In the genomic region with DNA sequence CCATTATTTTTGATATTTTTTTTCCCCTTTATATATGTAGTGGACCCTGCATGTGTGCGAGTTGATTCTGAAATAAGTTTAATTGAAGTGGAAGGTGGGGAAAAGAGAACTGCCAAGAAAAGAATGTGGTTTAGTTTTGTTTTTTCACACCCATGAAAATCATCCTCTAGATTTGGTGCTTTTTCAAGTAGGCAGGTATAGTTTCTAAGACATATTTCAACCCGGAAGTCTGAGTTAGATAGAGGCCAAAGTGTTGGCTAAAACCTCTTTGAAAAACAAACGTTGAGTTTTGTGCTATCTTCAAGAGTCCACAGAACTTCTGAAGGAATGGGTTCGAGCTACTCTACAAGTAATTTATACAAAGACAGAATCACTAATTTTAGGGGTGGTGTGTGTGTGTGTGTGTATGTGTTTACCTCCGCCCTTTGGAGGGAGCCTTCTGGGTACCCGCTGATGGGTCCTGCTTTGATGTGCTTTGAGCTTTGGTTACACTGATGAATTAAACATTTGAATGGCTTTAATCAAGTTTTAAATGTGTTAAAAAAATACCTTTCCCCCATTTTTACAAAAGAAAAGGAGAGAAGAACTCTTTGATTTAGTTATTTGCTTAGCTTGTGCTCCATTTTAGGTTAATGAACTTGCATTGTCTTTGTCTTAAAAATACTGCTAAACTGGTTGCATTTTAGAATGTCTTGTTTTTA, we compare ENCODE assay signal across 9 cellular contexts. TPM values are rescaled to one million over a fixed set of nuclear protein-coding genes. Genes with fewer than 3 reads are reported as not detected.
A peak's percentile ranks its signal among the peaks of the same experiment; 100 is the strongest.
DNase-seq lines count a peak whose midpoint lies in the region; ATAC-seq and TF ChIP-seq lines count a peak whose summit lies in the region.
"Had no signal": no experiment of that assay in that cellular context is flagged by ENCODE, and none has a peak within 500 bp of the region (broad histone marks: within the 10 kb centered on the region; RNA-seq: fewer than 3 reads in every experiment).

No MANE protein-coding gene starts in this region.

- peaks cover 6 to 32% of the 10 kb centered on the region in 2 experiments; a peak in 2 of 4 replicates for H3K4me1 ChIP-seq in SK-N-SH (ENCODE audit: control insufficient read depth in 1 of 2, insufficient read depth in 2 of 2, low read depth in 1 of 2, low read length in 1 of 2)
- peaks cover 34% of the 10 kb centered on the region for H3K4me1 ChIP-seq in hepatocyte (ENCODE audit: insufficient read depth)
- peaks cover 41% of the 10 kb centered on the region for H3K4me1 ChIP-seq in stomach smooth muscle (ENCODE audit: control insufficient read depth, insufficient read depth, low read length)

- TF ChIP-seq RAD21 in SK-N-SH (IDR thresholded peaks at IDR 0.05; ENCODE audit: low read length) = no peak

- no peaks in the 10 kb centered on the region for H3K27me3 ChIP-seq in SK-N-SH (ENCODE audit: insufficient read depth)
- H3K27me3 ChIP-seq in hepatocyte = no peaks in the 10 kb centered on the region
- H3K27me3 ChIP-seq in stomach smooth muscle (ENCODE audit: control insufficient read depth in 1 of 2, insufficient read depth in 2 of 2, low read length in 2 of 2) = no peaks in the 10 kb centered on the region

- no peak for TF ChIP-seq CTCF in SK-N-SH (IDR thresholded peaks at IDR 0.05)
- no peak for TF ChIP-seq CTCF in hepatocyte (IDR thresholded peaks at IDR 0.05; ENCODE audit: poor library complexity)

- peaks cover 12% of the 10 kb centered on the region for H3K36me3 Mint-ChIP-seq in activated CD8-positive, alpha-beta T cell treated with anti-CD3 and anti-CD28 coated beads, Interleukin-2, amount 10 ng/mL, durations not matched to agents 7 days and 5 days (ENCODE audit: low read depth)

- no peaks in the 10 kb centered on the region for H3K9me3 ChIP-seq in SK-N-SH
- H3K9me3 ChIP-seq in hepatocyte (ENCODE audit: low read depth) = no peaks in the 10 kb centered on the region
- no peaks in the 10 kb centered on the region for H3K9me3 ChIP-seq in stomach smooth muscle (ENCODE audit: control insufficient read depth in 2 of 2, low read length in 2 of 2)

- peaks cover 57% of the 10 kb centered on the region for H3K4me1 Mint-ChIP-seq in activated CD8-positive, alpha-beta T cell treated with anti-CD3 and anti-CD28 coated beads, Interleukin-2, amount 10 ng/mL, durations not matched to agents 7 days and 5 days (ENCODE audit: low read depth)

- H3K4me2 ChIP-seq in SK-N-SH (peak overlapping the region; percentile 83), hepatocyte (peak overlapping the region; percentile 75)

- H3K9me3 Mint-ChIP-seq in activated CD8-positive, alpha-beta T cell treated with anti-CD3 and anti-CD28 coated beads, Interleukin-2, amount 10 ng/mL, durations not matched to agents 7 days and 5 days (ENCODE audit: insufficient read depth) = no peaks in the 10 kb centered on the region

- POLR2A ChIA-PET in SK-N-SH (lab: Yijun Ruan, JAX) = no interaction called here
- POLR2A ChIA-PET in activated CD8-positive, alpha-beta T cell treated with anti-CD3 and anti-CD28 coated beads, Interleukin-2, amount 10 ng/mL, durations not matched to agents 7 days and 5 days (lab: Charles Lee) = interaction anchor here (0.6 to 7.0 kb wide), 5 partner anchors 21 to 1486 kb away, joined by 3 to 52 read pairs (median 4); no protein-coding TSS in a partner anchor

- H4K20me1 ChIP-seq in SK-N-SH (ENCODE audit: insufficient read depth) = peaks cover 56% of the 10 kb centered on the region
- H4K20me1 ChIP-seq in hepatocyte (ENCODE audit: insufficient read depth, poor library complexity, severe bottlenecking) = peaks cover 49% of the 10 kb centered on the region

- no peaks in the 10 kb centered on the region for H3K36me3 ChIP-seq in SK-N-SH (replicated peaks in 1 of 2; ENCODE audit: control insufficient read depth in 1 of 2, insufficient read depth in 2 of 2, low read length in 1 of 2)
- no peaks in the 10 kb centered on the region for H3K36me3 ChIP-seq in hepatocyte (replicated peaks; ENCODE audit: insufficient read depth, low read depth)
- H3K36me3 ChIP-seq in stomach smooth muscle (ENCODE audit: control insufficient read depth in 2 of 2, insufficient read depth in 2 of 2, low read length in 2 of 2) = no peaks in the 10 kb centered on the region

- peak overlapping the region; percentile 92 for H3K4me3 Mint-ChIP-seq in activated CD8-positive, alpha-beta T cell treated with anti-CD3 and anti-CD28 coated beads, Interleukin-2, amount 10 ng/mL, durations not matched to agents 7 days and 5 days

- peak overlapping the region; percentile 95; the same call in 1 of the 2 replicates for H3K9ac ChIP-seq in SK-N-SH
- no peak overlapping the region for H3K9ac ChIP-seq in stomach smooth muscle (ENCODE audit: low read length in 2 of 2)

- H3K27me3 Mint-ChIP-seq in activated CD8-positive, alpha-beta T cell treated with anti-CD3 and anti-CD28 coated beads, Interleukin-2, amount 10 ng/mL, durations not matched to agents 7 days and 5 days (ENCODE audit: low read depth) = no peaks in the 10 kb centered on the region

- H3K79me2 ChIP-seq in SK-N-SH (ENCODE audit: insufficient read depth) (peaks cover 63% of the 10 kb centered on the region), hepatocyte (peaks cover 74% of the 10 kb centered on the region)

- H3K27ac ChIP-seq in SK-N-SH (ENCODE audit: low read depth in 2 of 2, low read length in 1 of 2) (0 out of 4 replicates have a peak overlapping the region, but pooled peaks of 1 of the 2 experiments have one; percentile 35), hepatocyte (peak overlapping the region; percentile 98), stomach smooth muscle (ENCODE audit: low read length) (peak overlapping the region; percentile 86)

- no peak for ATAC-seq in SK-N-SH treated with all-trans-retinoic acid at 6 μM for 48 hours
- no peak for ATAC-seq in activated CD8-positive, alpha-beta T cell treated with anti-CD3 and anti-CD28 coated beads, Interleukin-2, amount 10 ng/mL, durations not matched to agents 7 days and 5 days

- H2AFZ ChIP-seq in SK-N-SH (ENCODE audit: low read depth) = 0 out of 2 replicates have a peak overlapping the region, but pooled peaks have one; percentile 40
- no peak overlapping the region for H2AFZ ChIP-seq in hepatocyte

- WGBS in SK-N-SH (ENCODE audit: low lambda C conversion rate) = 70% methylated on average over 6 of the region's 6 CpGs
- 57% methylated on average over 6 of the region's 6 CpGs for WGBS in hepatocyte (ENCODE audit: low lambda C conversion rate, missing lambda C conversion rate)

- CTCF ChIA-PET in SK-N-SH (lab: Yijun Ruan, JAX) = no interaction called here
- CTCF ChIA-PET in activated CD8-positive, alpha-beta T cell treated with anti-CD3 and anti-CD28 coated beads, Interleukin-2, amount 10 ng/mL, durations not matched to agents 7 days and 5 days (lab: Charles Lee) = interaction anchor here (0.6 to 7.2 kb wide), 14 partner anchors 18 to 386 kb away, joined by 3 to 39 read pairs (median 4); no protein-coding TSS in a partner anchor

- no peak for TF ChIP-seq EP300 in SK-N-SH (IDR thresholded peaks at IDR 0.05; ENCODE audit: borderline replicate concordance in 1 of 2, low read depth in 1 of 2, low read length in 1 of 2)

- H3K4me3 ChIP-seq in SK-N-SH (ENCODE audit: low read depth in 2 of 2, low read length in 1 of 2) (peak overlapping the region; percentile 89 to 100; a peak in 3 of 4 replicates), hepatocyte (peak overlapping the region; percentile 92), stomach smooth muscle (ENCODE audit: low read length in 2 of 2) (peak overlapping the region; percentile 55 to 95)

- H3K9me2 ChIP-seq in SK-N-SH (no peaks in the 10 kb centered on the region), hepatocyte (replicated peaks; ENCODE audit: insufficient read depth) (no peaks in the 10 kb centered on the region)

- H3K27ac Mint-ChIP-seq in activated CD8-positive, alpha-beta T cell treated with anti-CD3 and anti-CD28 coated beads, Interleukin-2, amount 10 ng/mL, durations not matched to agents 7 days and 5 days = peak overlapping the region; percentile 82

- peaks cover 5% of the 10 kb centered on the region for H3F3A ChIP-seq in SK-N-SH (replicated peaks; ENCODE audit: insufficient read depth)

- DNase-seq in SK-N-SH = no peak
- DNase-seq in activated CD8-positive, alpha-beta T cell treated with anti-CD3 and anti-CD28 coated beads, Interleukin-2, amount 10 ng/mL, durations not matched to agents 7 days and 5 days = no peak
- no peak for DNase-seq in hepatocyte (ENCODE audit: low spot score)
- DNase-seq in ecto neural progenitor cell (ENCODE audit: low spot score) = no peak
- no peak for DNase-seq in germinal center (ENCODE audit: low spot score)
- no peak for DNase-seq in NCI-H446 treated with DMSO at 0.1 percent for 48 hours (lab: John Stamatoyannopoulos, UW)

TF ChIP-seq in SK-N-SH, 30 proteins besides CTCF, POLR2A, EP300 and RAD21 (continues in another document):
- TF ChIP-seq, protein P1, sequence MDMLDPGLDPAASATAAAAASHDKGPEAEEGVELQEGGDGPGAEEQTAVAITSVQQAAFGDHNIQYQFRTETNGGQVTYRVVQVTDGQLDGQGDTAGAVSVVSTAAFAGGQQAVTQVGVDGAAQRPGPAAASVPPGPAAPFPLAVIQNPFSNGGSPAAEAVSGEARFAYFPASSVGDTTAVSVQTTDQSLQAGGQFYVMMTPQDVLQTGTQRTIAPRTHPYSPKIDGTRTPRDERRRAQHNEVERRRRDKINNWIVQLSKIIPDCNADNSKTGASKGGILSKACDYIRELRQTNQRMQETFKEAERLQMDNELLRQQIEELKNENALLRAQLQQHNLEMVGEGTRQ (IDR thresholded peaks at IDR 0.05; ENCODE audit: borderline replicate concordance, low read depth, low read length) = no peak
- TF ChIP-seq EZH2phosphoT487 (IDR thresholded peaks at IDR 0.05; ENCODE audit: borderline replicate concordance, low read depth) = no peak
- TF ChIP-seq CHD2 (IDR thresholded peaks at IDR 0.05; ENCODE audit: low read length, partially characterized antibody) = no peak
- TF ChIP-seq GATA2 (CRISPR knock-in tag; IDR thresholded peaks at IDR 0.05) = no peak
- TF ChIP-seq TCF12 (IDR thresholded peaks at IDR 0.05) = no peak

TF ChIP-seq in SK-N-SH treated with all-trans-retinoic acid at 6 μM for 48 hours, 23 proteins besides CTCF, POLR2A, EP300 and RAD21 (continues in another document):
- no peak for TF ChIP-seq ARNTL (CRISPR knock-in tag; IDR thresholded peaks at IDR 0.05; ENCODE audit: borderline replicate concordance, low read depth)
- TF ChIP-seq CSDC2 (CRISPR knock-in tag; IDR thresholded peaks at IDR 0.05) = no peak
- TF ChIP-seq SNAI2 (CRISPR knock-in tag; IDR thresholded peaks at IDR 0.05) = no peak

RNA-seq across cellular contexts. Expression of a gene that starts 2.5 kb away (rescaled TPM):
- 1.5 and 2.0 TPM in 2 replicates for polyA plus RNA-seq in SK-N-SH (2012; rRNA removed)
- 1.2 and 1.6 TPM in 2 replicates for polyA plus RNA-seq in SK-N-SH (2012; cell fraction: cytosol; rRNA removed)
- 7.5 and 8.0 TPM in 2 replicates for polyA plus RNA-seq in SK-N-SH (2012; cell fraction: nucleus; rRNA removed)
- 10 to 100 TPM; 27.5 to 29.0 TPM for total RNA-seq in activated CD8-positive, alpha-beta T cell treated with anti-CD3 and anti-CD28 coated beads, Interleukin-2, amount 10 ng/mL, durations not matched to agents 7 days and 5 days
- total RNA-seq in hepatocyte = 23.6 and 28.7 TPM in 2 replicates
- polyA plus RNA-seq in hepatocyte = 15.2 and 19.7 TPM in 2 replicates
- polyA plus RNA-seq: neural cell had no signal
